ENCODE assay signal across 1 cellular context in the genomic region with DNA sequence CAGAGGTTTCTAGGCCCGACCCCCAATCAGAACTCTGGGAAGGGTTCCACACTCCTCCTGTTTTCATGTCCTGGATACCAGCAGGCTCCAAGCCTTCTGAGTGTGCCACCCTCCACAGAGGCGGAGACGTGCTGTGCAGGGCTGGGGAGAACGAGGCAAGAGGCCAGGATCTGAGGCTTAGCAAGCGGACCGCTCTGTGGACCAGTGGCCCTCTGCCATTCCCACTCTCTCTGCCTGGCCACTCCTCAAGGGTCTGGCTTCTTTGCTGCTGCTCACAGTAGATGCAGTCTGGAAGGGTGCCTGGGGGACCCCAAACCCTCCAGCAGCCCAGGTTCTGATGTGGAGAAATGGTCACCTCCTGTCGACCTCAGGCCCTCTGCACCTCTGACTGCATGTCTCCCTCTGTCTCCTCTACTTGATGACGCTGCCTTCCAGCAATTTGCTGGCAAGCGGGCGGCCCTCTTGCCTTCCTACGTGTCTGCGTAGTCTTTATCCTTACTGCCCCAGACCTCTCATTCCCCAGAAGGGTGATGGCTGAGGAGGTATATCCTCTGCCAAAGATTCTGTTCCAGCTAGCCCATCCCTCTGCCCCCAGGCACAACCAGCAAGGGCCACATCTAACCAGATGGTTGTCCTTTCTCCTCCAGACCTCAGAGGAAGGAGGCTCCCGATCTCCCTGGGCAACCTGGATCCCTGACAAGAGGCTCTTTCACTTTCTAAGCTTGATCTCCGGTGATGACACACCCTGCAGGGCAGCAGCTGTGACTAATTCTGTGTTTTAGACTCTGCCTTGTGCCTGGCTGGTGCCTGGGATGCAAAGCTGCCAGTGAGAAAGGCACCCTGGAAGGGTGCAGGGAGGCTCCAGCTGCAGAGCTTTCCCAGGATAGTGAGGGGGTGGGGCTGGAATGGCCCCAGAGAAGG.
TF ChIP-seq lines count a peak whose summit lies in the region.

No MANE protein-coding gene starts in this region.

TF ChIP-seq in K562, 482 proteins besides CTCF, POLR2A, EP300 and RAD21 (continued from another document):
- TF ChIP-seq, protein P1, sequence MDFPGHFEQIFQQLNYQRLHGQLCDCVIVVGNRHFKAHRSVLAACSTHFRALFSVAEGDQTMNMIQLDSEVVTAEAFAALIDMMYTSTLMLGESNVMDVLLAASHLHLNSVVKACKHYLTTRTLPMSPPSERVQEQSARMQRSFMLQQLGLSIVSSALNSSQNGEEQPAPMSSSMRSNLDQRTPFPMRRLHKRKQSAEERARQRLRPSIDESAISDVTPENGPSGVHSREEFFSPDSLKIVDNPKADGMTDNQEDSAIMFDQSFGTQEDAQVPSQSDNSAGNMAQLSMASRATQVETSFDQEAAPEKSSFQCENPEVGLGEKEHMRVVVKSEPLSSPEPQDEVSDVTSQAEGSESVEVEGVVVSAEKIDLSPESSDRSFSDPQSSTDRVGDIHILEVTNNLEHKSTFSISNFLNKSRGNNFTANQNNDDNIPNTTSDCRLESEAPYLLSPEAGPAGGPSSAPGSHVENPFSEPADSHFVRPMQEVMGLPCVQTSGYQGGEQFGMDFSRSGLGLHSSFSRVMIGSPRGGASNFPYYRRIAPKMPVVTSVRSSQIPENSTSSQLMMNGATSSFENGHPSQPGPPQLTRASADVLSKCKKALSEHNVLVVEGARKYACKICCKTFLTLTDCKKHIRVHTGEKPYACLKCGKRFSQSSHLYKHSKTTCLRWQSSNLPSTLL (IDR thresholded peaks at IDR 0.05): no peak
- TF ChIP-seq ZZZ3 (IDR thresholded peaks at IDR 0.05) (no peak), CHD1 (IDR thresholded peaks at IDR 0.05; ENCODE audit: low read length) (no peak)
- TF ChIP-seq, protein P2, sequence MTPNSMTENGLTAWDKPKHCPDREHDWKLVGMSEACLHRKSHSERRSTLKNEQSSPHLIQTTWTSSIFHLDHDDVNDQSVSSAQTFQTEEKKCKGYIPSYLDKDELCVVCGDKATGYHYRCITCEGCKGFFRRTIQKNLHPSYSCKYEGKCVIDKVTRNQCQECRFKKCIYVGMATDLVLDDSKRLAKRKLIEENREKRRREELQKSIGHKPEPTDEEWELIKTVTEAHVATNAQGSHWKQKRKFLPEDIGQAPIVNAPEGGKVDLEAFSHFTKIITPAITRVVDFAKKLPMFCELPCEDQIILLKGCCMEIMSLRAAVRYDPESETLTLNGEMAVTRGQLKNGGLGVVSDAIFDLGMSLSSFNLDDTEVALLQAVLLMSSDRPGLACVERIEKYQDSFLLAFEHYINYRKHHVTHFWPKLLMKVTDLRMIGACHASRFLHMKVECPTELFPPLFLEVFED (CRISPR knock-in tag; conservative IDR thresholded peaks at IDR 0.05): no peak
- TF ChIP-seq, protein P3, sequence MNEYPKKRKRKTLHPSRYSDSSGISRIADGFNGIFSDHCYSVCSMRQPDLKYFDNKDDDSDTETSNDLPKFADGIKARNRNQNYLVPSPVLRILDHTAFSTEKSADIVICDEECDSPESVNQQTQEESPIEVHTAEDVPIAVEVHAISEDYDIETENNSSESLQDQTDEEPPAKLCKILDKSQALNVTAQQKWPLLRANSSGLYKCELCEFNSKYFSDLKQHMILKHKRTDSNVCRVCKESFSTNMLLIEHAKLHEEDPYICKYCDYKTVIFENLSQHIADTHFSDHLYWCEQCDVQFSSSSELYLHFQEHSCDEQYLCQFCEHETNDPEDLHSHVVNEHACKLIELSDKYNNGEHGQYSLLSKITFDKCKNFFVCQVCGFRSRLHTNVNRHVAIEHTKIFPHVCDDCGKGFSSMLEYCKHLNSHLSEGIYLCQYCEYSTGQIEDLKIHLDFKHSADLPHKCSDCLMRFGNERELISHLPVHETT (CRISPR knock-in tag; conservative IDR thresholded peaks at IDR 0.05 in 1 of 2, IDR thresholded peaks at IDR 0.05 in 1 of 2): no peak
- TF ChIP-seq, protein P4, sequence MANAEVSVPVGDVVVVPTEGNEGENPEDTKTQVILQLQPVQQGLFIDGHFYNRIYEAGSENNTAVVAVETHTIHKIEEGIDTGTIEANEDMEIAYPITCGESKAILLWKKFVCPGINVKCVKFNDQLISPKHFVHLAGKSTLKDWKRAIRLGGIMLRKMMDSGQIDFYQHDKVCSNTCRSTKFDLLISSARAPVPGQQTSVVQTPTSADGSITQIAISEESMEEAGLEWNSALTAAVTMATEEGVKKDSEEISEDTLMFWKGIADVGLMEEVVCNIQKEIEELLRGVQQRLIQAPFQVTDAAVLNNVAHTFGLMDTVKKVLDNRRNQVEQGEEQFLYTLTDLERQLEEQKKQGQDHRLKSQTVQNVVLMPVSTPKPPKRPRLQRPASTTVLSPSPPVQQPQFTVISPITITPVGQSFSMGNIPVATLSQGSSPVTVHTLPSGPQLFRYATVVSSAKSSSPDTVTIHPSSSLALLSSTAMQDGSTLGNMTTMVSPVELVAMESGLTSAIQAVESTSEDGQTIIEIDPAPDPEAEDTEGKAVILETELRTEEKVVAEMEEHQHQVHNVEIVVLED (CRISPR knock-in tag; IDR thresholded peaks at IDR 0.05): no peak
